ENCODE assay signal across 30 cellular contexts in genomic region chr5:3343911-3344310, GRCh38.
"Had no signal": no experiment of that assay in that cellular context is flagged by ENCODE, and none has a peak within 500 bp of the region (broad histone marks: within the 10 kb centered on the region; RNA-seq: fewer than 3 reads in every experiment).

No MANE protein-coding gene starts in this region.

- H3K27me3 Mint-ChIP-seq: stimulated activated memory B cell treated with anti-CD40 and anti-IgM and Interleukin-4, amounts not matched to agents 10 μg/mL and 1 μg/mL and 100 μg/mL, for 72 hours; stimulated activated naive CD8-positive, alpha-beta T cell treated with anti-CD3 and anti-CD28 coated beads, Interleukin-15, amount 100 ng/mL, for 72 hours had no signal

- H3K27ac Mint-ChIP-seq: naive thymus-derived CD4-positive, alpha-beta T cell; natural killer cell; nephron; neural progenitor cell; progenitor cell of endocrine pancreas; stimulated activated memory B cell treated with anti-CD40 and anti-IgM and Interleukin-4, amounts not matched to agents 10 μg/mL and 1 μg/mL and 100 μg/mL, for 72 hours; stimulated activated naive CD8-positive, alpha-beta T cell treated with anti-CD3 and anti-CD28 coated beads, Interleukin-15, amount 100 ng/mL, for 72 hours; type B pancreatic cell had no signal

- H3K9me3 ChIP-seq: ovary, psoas muscle, right lobe of liver, suprapubic skin, testis, tibial artery, transverse colon, upper lobe of right lung, uterus had no signal

- H3K9me3 Mint-ChIP-seq: natural killer cell; nephron; neural progenitor cell; stimulated activated naive CD8-positive, alpha-beta T cell treated with anti-CD3 and anti-CD28 coated beads, Interleukin-15, amount 100 ng/mL, for 72 hours; type B pancreatic cell had no signal

- H3K36me3 ChIP-seq: neural progenitor cell, ovary, right lobe of liver, suprapubic skin, tibial artery, transverse colon, upper lobe of right lung, uterus had no signal

- H3K4me3 ChIP-seq: neural progenitor cell, ovary, psoas muscle, right lobe of liver, suprapubic skin, testis, tibial artery, transverse colon, upper lobe of right lung, uterus had no signal

- H3K27me3 ChIP-seq: neural progenitor cell, ovary, right lobe of liver, testis, tibial artery, transverse colon, upper lobe of right lung, uterus had no signal

- H3K36me3 Mint-ChIP-seq: naive thymus-derived CD4-positive, alpha-beta T cell; natural killer cell; neural progenitor cell; stimulated activated memory B cell treated with anti-CD40 and anti-IgM and Interleukin-4, amounts not matched to agents 10 μg/mL and 1 μg/mL and 100 μg/mL, for 72 hours; type B pancreatic cell had no signal

- DNase-seq: naive thymus-derived CD4-positive, alpha-beta T cell; natural killer cell; occipital lobe; ovary; retina; right cardiac atrium; small intestine; stimulated activated CD4-positive, alpha-beta T cell treated with anti-CD3 and anti-CD28 coated beads, Interleukin-12 subunit alpha, Interleukin-12 subunit beta, amount 100 ng/mL, for 4 hours; stimulated activated CD4-positive, alpha-beta T cell treated with anti-CD3 and anti-CD28 coated beads, Interleukin-1b, Interleukin-23, amount 100 ng/mL, for 48 hours; stimulated activated CD4-positive, alpha-beta T cell treated with anti-CD3 and anti-CD28 coated beads, Interleukin-4, amount 100 ng/mL, for 1 hour; stimulated activated CD4-positive, alpha-beta T cell treated with anti-CD3 and anti-CD28 coated beads, Interleukin-4, amount 100 ng/mL, for 4 hours; stimulated activated CD8-positive, alpha-beta memory T cell treated with anti-CD3 and anti-CD28 coated beads, Interleukin-4, amount 100 ng/mL, for 48 hours; stimulated activated naive CD4-positive, alpha-beta T cell; stimulated activated naive CD8-positive, alpha-beta T cell treated with anti-CD3 and anti-CD28 coated beads, Interleukin-15, amount 100 ng/mL, for 72 hours; stimulated activated naive CD8-positive, alpha-beta T cell treated with anti-CD3 and anti-CD28 coated beads, Interleukin-15, Interleukin-2, amounts not matched to agents 100 U/mL and 50 U/mL, for 24 hours; substantia nigra; testis; transverse colon; upper lobe of right lung; uterus had no signal

- ATAC-seq: naive thymus-derived CD4-positive, alpha-beta T cell; natural killer cell; psoas muscle; right cardiac atrium; right lobe of liver; stimulated activated memory B cell treated with anti-CD40 and anti-IgM and Interleukin-4, amounts not matched to agents 10 μg/mL and 1 μg/mL and 100 μg/mL, for 72 hours; stimulated activated naive CD8-positive, alpha-beta T cell treated with anti-CD3 and anti-CD28 coated beads, Interleukin-15, amount 100 ng/mL, for 72 hours; stimulated activated naive CD8-positive, alpha-beta T cell treated with anti-CD3 and anti-CD28 coated beads, Interleukin-15, Interleukin-2, amounts not matched to agents 100 U/mL and 50 U/mL, for 24 hours; upper lobe of right lung had no signal

- H3K4me1 ChIP-seq: neural progenitor cell, parathyroid adenoma, psoas muscle, right lobe of liver, testis, tibial artery, transverse colon, upper lobe of right lung, uterus had no signal

- H3K4me1 Mint-ChIP-seq: naive thymus-derived CD4-positive, alpha-beta T cell; natural killer cell; nephron; stimulated activated memory B cell treated with anti-CD40 and anti-IgM and Interleukin-4, amounts not matched to agents 10 μg/mL and 1 μg/mL and 100 μg/mL, for 72 hours; stimulated activated naive CD8-positive, alpha-beta T cell treated with anti-CD3 and anti-CD28 coated beads, Interleukin-15, amount 100 ng/mL, for 72 hours had no signal

- H3K27ac ChIP-seq: neural progenitor cell, ovary, parathyroid adenoma, psoas muscle, right lobe of liver, suprapubic skin, testis, tibial artery, transverse colon, upper lobe of right lung, uterus had no signal

- H3K4me3 Mint-ChIP-seq: naive thymus-derived CD4-positive, alpha-beta T cell; natural killer cell; nephron; neural progenitor cell; stimulated activated memory B cell treated with anti-CD40 and anti-IgM and Interleukin-4, amounts not matched to agents 10 μg/mL and 1 μg/mL and 100 μg/mL, for 72 hours; stimulated activated naive CD8-positive, alpha-beta T cell treated with anti-CD3 and anti-CD28 coated beads, Interleukin-15, amount 100 ng/mL, for 72 hours; type B pancreatic cell had no signal
